8 cellular contexts compared by ENCODE assay signal in genomic region chr11:12802418-12803085, GRCh38.
DNase-seq lines count a peak whose midpoint lies in the region; ATAC-seq, FAIRE-seq and TF ChIP-seq lines count a peak whose summit lies in the region.

No MANE protein-coding gene starts in this region.

- H3K9ac ChIP-seq in HepG2 (ENCODE audit: insufficient read depth, low read depth, low read length): peak overlapping the region; percentile 86

- no TSS peak for BruUV-seq in Calu3 (replicated peaks; lab: Mats Ljungman, UMichigan)
- BruUV-seq in HepG2 (replicated peaks; lab: Mats Ljungman, UMichigan): no TSS peak

- peak; percentile 94 for ATAC-seq in HepG2
- no peak for ATAC-seq in GM18498 (IDR thresholded peaks at IDR 0.05; ENCODE audit: unreplicated experiment)

- peak; percentile 96 for FAIRE-seq in HepG2 (lab: Jason Lieb, UNC)

- H3K79me2 ChIP-seq in HepG2 (ENCODE audit: insufficient read depth, low read length): peaks cover 43% of the 10 kb centered on the region

- H3K27me3 Mint-ChIP-seq in Calu3 (ENCODE audit: unreplicated experiment) (no peaks in the 10 kb centered on the region), brain (no peaks in the 10 kb centered on the region)
- H3K27me3 Mint-ChIP-seq in activated naive CD8-positive, alpha-beta T cell treated with anti-CD3 and anti-CD28 coated beads for 36 hours: peaks cover 71% of the 10 kb centered on the region
- peaks cover 46% of the 10 kb centered on the region for H3K27me3 Mint-ChIP-seq in activated naive CD4-positive, alpha-beta T cell treated with anti-CD3 and anti-CD28 coated beads, Interleukin-2, amount 10 ng/mL, durations not matched to agents 7 days and 5 days

- intact Hi-C loops in Calu3 (cut with micrococcal nuclease; ENCODE audit: unreplicated experiment): loop anchor here (2.0 to 10.0 kb wide), 6 partner anchors 50 to 198 kb away; no protein-coding TSS in a partner anchor
- intact Hi-C loops in HepG2 (cut with micrococcal nuclease; ENCODE audit: unreplicated experiment): loop anchor here (1.0 to 5.0 kb wide), 4 partner anchors 26 to 125 kb away; no protein-coding TSS in a partner anchor

- H3K9me3 ChIP-seq in HepG2 (ENCODE audit: low read length): no peaks in the 10 kb centered on the region

- TF ChIP-seq RAD21 in HepG2 (CRISPR knock-in tag; IDR thresholded peaks at IDR 0.05): peak; percentile 13; the same call in 1 of the 2 replicates

- peaks cover 50% of the 10 kb centered on the region for H3K36me3 Mint-ChIP-seq in Calu3 (ENCODE audit: insufficient read depth, unreplicated experiment)
- H3K36me3 Mint-ChIP-seq in brain: peaks cover 2% of the 10 kb centered on the region
- no peaks in the 10 kb centered on the region for H3K36me3 Mint-ChIP-seq in activated naive CD8-positive, alpha-beta T cell treated with anti-CD3 and anti-CD28 coated beads for 36 hours
- no peaks in the 10 kb centered on the region for H3K36me3 Mint-ChIP-seq in activated naive CD4-positive, alpha-beta T cell treated with anti-CD3 and anti-CD28 coated beads, Interleukin-2, amount 10 ng/mL, durations not matched to agents 7 days and 5 days

- H3K4me1 Mint-ChIP-seq in Calu3 (ENCODE audit: low read depth, unreplicated experiment) (peaks cover 99% of the 10 kb centered on the region), brain (peaks cover 97% of the 10 kb centered on the region)
- H3K4me1 Mint-ChIP-seq in activated naive CD8-positive, alpha-beta T cell treated with anti-CD3 and anti-CD28 coated beads for 36 hours: no peaks in the 10 kb centered on the region
- no peaks in the 10 kb centered on the region for H3K4me1 Mint-ChIP-seq in activated naive CD4-positive, alpha-beta T cell treated with anti-CD3 and anti-CD28 coated beads, Interleukin-2, amount 10 ng/mL, durations not matched to agents 7 days and 5 days

- peaks cover 94% of the 10 kb centered on the region for H3K4me1 ChIP-seq in HepG2 (ENCODE audit: insufficient read depth, low read length)

- 19% methylated on average over 16 of the region's 16 CpGs for WGBS in HepG2 (ENCODE audit: low lambda C conversion rate)

- peak overlapping the region in 1 of 3 experiments; percentile 25; a peak in 2 of 6 replicates for H3K4me3 ChIP-seq in HepG2 (replicated peaks in 1 of 3; ENCODE audit: insufficient read depth in 1 of 3, low read depth in 2 of 3, low read length in 3 of 3)

- peak overlapping the region; percentile 96 for H3K27ac ChIP-seq in HepG2 (ENCODE audit: extremely low read length, insufficient read depth, low read length)

- no peak for TF ChIP-seq CTCF in Calu3 (IDR thresholded peaks at IDR 0.05; ENCODE audit: unreplicated experiment)
- no peak for TF ChIP-seq CTCF in brain (conservative IDR thresholded peaks at IDR 0.05)
- no peak for TF ChIP-seq CTCF in HepG2 (CRISPR knock-in tag; IDR thresholded peaks at IDR 0.05)

- TF ChIP-seq POLR2A in HepG2 (IDR thresholded peaks at IDR 0.05; ENCODE audit: insufficient read depth in 1 of 2, low read depth in 2 of 2, low read length in 2 of 2): peak in 1 of 2 experiments; percentile 57; a peak in 1 of 4 replicates

- H3K27ac Mint-ChIP-seq in Calu3 (ENCODE audit: unreplicated experiment): peak overlapping the region; percentile 99
- peak overlapping the region; percentile 86 to 96 (median 93) for H3K27ac Mint-ChIP-seq in brain
- no peak overlapping the region for H3K27ac Mint-ChIP-seq in activated naive CD8-positive, alpha-beta T cell treated with anti-CD3 and anti-CD28 coated beads for 36 hours
- H3K27ac Mint-ChIP-seq in activated naive CD4-positive, alpha-beta T cell treated with anti-CD3 and anti-CD28 coated beads, Interleukin-2, amount 10 ng/mL, durations not matched to agents 7 days and 5 days: no peak overlapping the region

- H2AFZ ChIP-seq in HepG2 (ENCODE audit: low read length): no peak overlapping the region

- H3K9me3 Mint-ChIP-seq in Calu3 (ENCODE audit: low read depth, unreplicated experiment): no peaks in the 10 kb centered on the region
- no peaks in the 10 kb centered on the region for H3K9me3 Mint-ChIP-seq in brain
- no peaks in the 10 kb centered on the region for H3K9me3 Mint-ChIP-seq in activated naive CD8-positive, alpha-beta T cell treated with anti-CD3 and anti-CD28 coated beads for 36 hours
- H3K9me3 Mint-ChIP-seq in activated naive CD4-positive, alpha-beta T cell treated with anti-CD3 and anti-CD28 coated beads, Interleukin-2, amount 10 ng/mL, durations not matched to agents 7 days and 5 days: no peaks in the 10 kb centered on the region

- in situ Hi-C loops in HepG2 (cut with HindIII; ENCODE audit: extremely low pct_ligation_motif_present, low pct_unique_long_range_greater_than_20kb): no loop called here

- H4K20me1 ChIP-seq in HepG2 (ENCODE audit: insufficient read depth, low read length): no peaks in the 10 kb centered on the region

- 0 out of 5 replicates have a peak, but pooled peaks cover 1 to 2% of the 10 kb centered on the region in 2 experiments for H3K36me3 ChIP-seq in HepG2 (replicated peaks in 1 of 2; ENCODE audit: control insufficient read depth in 1 of 2, insufficient read depth in 2 of 2, low read length in 2 of 2)

- TF ChIP-seq EP300 in HepG2 (IDR thresholded peaks at IDR 0.05; ENCODE audit: low read depth in 2 of 2, low read length in 2 of 2) (peak; percentile 95 to 98), HepG2 (CRISPR knock-in tag; IDR thresholded peaks at IDR 0.05; ENCODE audit: borderline replicate concordance) (peak; percentile 93)

- H3K27me3 ChIP-seq in HepG2 (ENCODE audit: control insufficient read depth in 1 of 2, insufficient read depth in 2 of 2, low read length in 2 of 2): no peaks in the 10 kb centered on the region

- DNase-seq in Calu3 (peak; percentile 93), NCI-H146 treated with DMSO at 0.1 percent for 48 hours (lab: John Stamatoyannopoulos, UW; ENCODE audit: unreplicated experiment) (peak; percentile 97), HepG2 (ENCODE audit: low spot score) (peak; percentile 99), NK-92 (lab: John Stamatoyannopoulos, UW; ENCODE audit: unreplicated experiment) (no peak)
- DNase-seq in activated naive CD8-positive, alpha-beta T cell treated with anti-CD3 and anti-CD28 coated beads for 36 hours: no peak
- no peak for DNase-seq in activated naive CD4-positive, alpha-beta T cell treated with anti-CD3 and anti-CD28 coated beads, Interleukin-2, amount 10 ng/mL, durations not matched to agents 7 days and 5 days

- peak overlapping the region; percentile 66 for H3K4me3 Mint-ChIP-seq in Calu3 (ENCODE audit: low read depth, unreplicated experiment)
- H3K4me3 Mint-ChIP-seq in brain: peak overlapping the region; percentile 50 to 76 (median 65)
- no peak overlapping the region for H3K4me3 Mint-ChIP-seq in activated naive CD8-positive, alpha-beta T cell treated with anti-CD3 and anti-CD28 coated beads for 36 hours
- H3K4me3 Mint-ChIP-seq in activated naive CD4-positive, alpha-beta T cell treated with anti-CD3 and anti-CD28 coated beads, Interleukin-2, amount 10 ng/mL, durations not matched to agents 7 days and 5 days: no peak overlapping the region

- CTCF ChIA-PET in Calu3 (lab: Charles Lee) (interaction anchor here (0.5 to 2.1 kb wide), 13 partner anchors 10 to 1652 kb away, joined by 3 to 14 read pairs (median 3); no protein-coding TSS in a partner anchor), HepG2 (lab: Yijun Ruan, JAX; ENCODE audit: low intra/inter-chr PET ratio, low total read pairs) (no interaction called here)
- CTCF ChIA-PET in activated naive CD4-positive, alpha-beta T cell treated with anti-CD3 and anti-CD28 coated beads, Interleukin-2, amount 10 ng/mL, durations not matched to agents 7 days and 5 days (lab: Charles Lee): no interaction called here

- H3K4me2 ChIP-seq in HepG2 (ENCODE audit: low read depth, low read length): peak overlapping the region; percentile 78

- POLR2A ChIA-PET in HepG2 (lab: Yijun Ruan, JAX): interaction anchor here (0.7 to 2.9 kb wide), 7 partner anchors 22 to 660 kb away, joined by 3 to 19 read pairs (median 3); partner anchors contain the start of gene BTBD10

TF ChIP-seq in HepG2, 621 proteins besides CTCF, POLR2A, EP300 and RAD21 (continues in another document):
- TF ChIP-seq ZNF614 (CRISPR knock-in tag; IDR thresholded peaks at IDR 0.05; ENCODE audit: borderline replicate concordance): peak; percentile 44
- TF ChIP-seq, protein P1, sequence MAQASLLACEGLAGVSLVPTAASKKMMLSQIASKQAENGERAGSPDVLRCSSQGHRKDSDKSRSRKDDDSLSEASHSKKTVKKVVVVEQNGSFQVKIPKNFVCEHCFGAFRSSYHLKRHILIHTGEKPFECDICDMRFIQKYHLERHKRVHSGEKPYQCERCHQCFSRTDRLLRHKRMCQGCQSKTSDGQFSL (CRISPR knock-in tag; IDR thresholded peaks at IDR 0.05): no peak
- TF ChIP-seq GLI4 (CRISPR knock-in tag; IDR thresholded peaks at IDR 0.05; ENCODE audit: borderline replicate concordance): no peak
- no peak for TF ChIP-seq AGO2 (optimal IDR thresholded peaks at IDR 0.05; ENCODE audit: low read depth, low read length)
- no peak for TF ChIP-seq DNMT3B (CRISPR knock-in tag; conservative IDR thresholded peaks at IDR 0.05)
- peak; percentile 72 for TF ChIP-seq MXD4 (CRISPR knock-in tag; IDR thresholded peaks at IDR 0.05)
- TF ChIP-seq HNRNPK (IDR thresholded peaks at IDR 0.05; ENCODE audit: low read depth, low read length, poor library complexity, severe bottlenecking): no peak
- TF ChIP-seq TAF15 (IDR thresholded peaks at IDR 0.05; ENCODE audit: low read depth, low read length, poor library complexity, severe bottlenecking): no peak
- TF ChIP-seq RXRB (CRISPR knock-in tag; IDR thresholded peaks at IDR 0.05; ENCODE audit: borderline replicate concordance): peak; percentile 88
- peak; percentile 85; the same call in 1 of the 2 replicates for TF ChIP-seq ZNF615 (CRISPR knock-in tag; IDR thresholded peaks at IDR 0.05; ENCODE audit: borderline replicate concordance)
- no peak for TF ChIP-seq ZNF280B (CRISPR knock-in tag; IDR thresholded peaks at IDR 0.05; ENCODE audit: borderline replicate concordance)

Comparison
In these comparisons a context has a peak if more than half of its experiments do, and no peak if none do; other contexts are left out.
1. DNase-seq: peak in Calu3 (single experiment), NCI-H146 treated with DMSO at 0.1 percent for 48 hours (single experiment) and HepG2 (single experiment); none in activated naive CD8-positive, alpha-beta T cell treated with anti-CD3 and anti-CD28 coated beads for 36 hours (single experiment), NK-92 (single experiment) and activated naive CD4-positive, alpha-beta T cell treated with anti-CD3 and anti-CD28 coated beads, Interleukin-2, amount 10 ng/mL, durations not matched to agents 7 days and 5 days (single experiment).
2. H3K27ac Mint-ChIP-seq: peak in Calu3 (single experiment) and brain (5 of 5); none in activated naive CD8-positive, alpha-beta T cell treated with anti-CD3 and anti-CD28 coated beads for 36 hours (single experiment) and activated naive CD4-positive, alpha-beta T cell treated with anti-CD3 and anti-CD28 coated beads, Interleukin-2, amount 10 ng/mL, durations not matched to agents 7 days and 5 days (single experiment).
3. H3K4me3 Mint-ChIP-seq: peak in Calu3 (single experiment) and brain (5 of 5); none in activated naive CD8-positive, alpha-beta T cell treated with anti-CD3 and anti-CD28 coated beads for 36 hours (single experiment) and activated naive CD4-positive, alpha-beta T cell treated with anti-CD3 and anti-CD28 coated beads, Interleukin-2, amount 10 ng/mL, durations not matched to agents 7 days and 5 days (single experiment).